ENCODE assay signal across 18 cellular contexts in genomic region chr20:8367679-8368078, GRCh38.
DNase-seq lines count a peak whose midpoint lies in the region; ATAC-seq and TF ChIP-seq lines count a peak whose summit lies in the region.
"Had no signal": no experiment of that assay in that cellular context is flagged by ENCODE, and none has a peak within 500 bp of the region (broad histone marks: within the 10 kb centered on the region; RNA-seq: fewer than 3 reads in every experiment).

No MANE protein-coding gene starts in this region.

- H3K27me3 ChIP-seq in BLaER1: no peaks in the 10 kb centered on the region
- no peaks in the 10 kb centered on the region for H3K27me3 ChIP-seq in ascending aorta

- no peak for TF ChIP-seq CTCF in WTC11 (IDR thresholded peaks at IDR 0.05)
- TF ChIP-seq CTCF in ascending aorta (IDR thresholded peaks at IDR 0.05): no peak

- POLR2A ChIA-PET in WTC11 (lab: Charles Lee): no interaction called here

- no peaks in the 10 kb centered on the region for H3K9me3 ChIP-seq in BLaER1
- H3K9me3 ChIP-seq in ascending aorta: no peaks in the 10 kb centered on the region

- no peaks in the 10 kb centered on the region for H3K36me3 Mint-ChIP-seq in WTC11
- H3K36me3 Mint-ChIP-seq in T-helper 2 cell treated with Interferon-gamma antibody and Interleukin-4, amounts not matched to agents 5 μg/mL and 100 μg/mL, for 36 hours (ENCODE audit: low read depth): no peaks in the 10 kb centered on the region

- ATAC-seq in WTC11 (no peak), GM21360 (IDR thresholded peaks at IDR 0.05; ENCODE audit: unreplicated experiment) (no peak)

- H3K36me3 ChIP-seq in BLaER1 (no peaks in the 10 kb centered on the region), ascending aorta (no peaks in the 10 kb centered on the region)

- H3K27ac Mint-ChIP-seq in WTC11: peak overlapping the region; percentile 43; the same call in 1 of the 2 replicates
- no peak overlapping the region for H3K27ac Mint-ChIP-seq in T-helper 2 cell treated with Interferon-gamma antibody and Interleukin-4, amounts not matched to agents 5 μg/mL and 100 μg/mL, for 36 hours
- H3K27ac Mint-ChIP-seq: HFFc6, IgD-negative memory B cell had no signal

- no peak overlapping the region for H3K4me3 Mint-ChIP-seq in WTC11
- H3K4me3 Mint-ChIP-seq in T-helper 2 cell treated with Interferon-gamma antibody and Interleukin-4, amounts not matched to agents 5 μg/mL and 100 μg/mL, for 36 hours: no peak overlapping the region
- H3K4me3 Mint-ChIP-seq: HFFc6, IgD-negative memory B cell had no signal

- peaks cover 27% of the 10 kb centered on the region; the same call in 1 of the 2 replicates for H4K20me1 ChIP-seq in BLaER1

- no peaks in the 10 kb centered on the region for H3K9me3 Mint-ChIP-seq in WTC11
- H3K9me3 Mint-ChIP-seq in T-helper 2 cell treated with Interferon-gamma antibody and Interleukin-4, amounts not matched to agents 5 μg/mL and 100 μg/mL, for 36 hours: no peaks in the 10 kb centered on the region
- H3K9me3 Mint-ChIP-seq: HFFc6 had no signal

- H3K4me1 ChIP-seq in BLaER1 (peaks cover 29% of the 10 kb centered on the region), ascending aorta (no peaks in the 10 kb centered on the region)

- no peak overlapping the region for H3K9ac ChIP-seq in BLaER1

- peak overlapping the region; percentile 13 for H3K4me2 ChIP-seq in BLaER1

- no peak overlapping the region for H3K4me3 ChIP-seq in BLaER1
- H3K4me3 ChIP-seq in ascending aorta: no peak overlapping the region
- H3K4me3 ChIP-seq: SK-N-MC had no signal

- DNase-seq in KG1 (lab: John Stamatoyannopoulos, UW) (peak; percentile 14), NOMO-1 treated with DMSO at 0.1 percent for 48 hours (lab: John Stamatoyannopoulos, UW; ENCODE audit: unreplicated experiment) (peak; percentile 75), WTC11 (ENCODE audit: low spot score) (no peak), ascending aorta (ENCODE audit: low spot score in 2 of 2) (no peak), cerebellar nuclear complex (lab: John Stamatoyannopoulos, UW) (no peak)
- DNase-seq in T-helper 2 cell treated with Interferon-gamma antibody and Interleukin-4, amounts not matched to agents 5 μg/mL and 100 μg/mL, for 36 hours (ENCODE audit: low spot score): no peak
- DNase-seq: DMS79, HFFc6, NCI-H1417 treated with DMSO at 0.1 percent for 48 hours, NCI-H187 treated with DMSO at 0.1 percent for 48 hours, NCI-H2227 treated with DMSO at 0.1 percent for 48 hours, NCI-H510A treated with DMSO at 0.1 percent for 48 hours, NCI-H82, SHP77 had no signal

- CTCF ChIA-PET in WTC11 (lab: Charles Lee): no interaction called here

- no peaks in the 10 kb centered on the region for H3K27me3 Mint-ChIP-seq in WTC11 (ENCODE audit: low read depth)
- peaks cover 25% of the 10 kb centered on the region for H3K27me3 Mint-ChIP-seq in T-helper 2 cell treated with Interferon-gamma antibody and Interleukin-4, amounts not matched to agents 5 μg/mL and 100 μg/mL, for 36 hours (ENCODE audit: low read depth)

- no peak overlapping the region for H3K27ac ChIP-seq in BLaER1
- no peak overlapping the region for H3K27ac ChIP-seq in ascending aorta
- H3K27ac ChIP-seq: SK-N-MC had no signal

- no peaks in the 10 kb centered on the region for H3K4me1 Mint-ChIP-seq in WTC11
- H3K4me1 Mint-ChIP-seq in T-helper 2 cell treated with Interferon-gamma antibody and Interleukin-4, amounts not matched to agents 5 μg/mL and 100 μg/mL, for 36 hours (ENCODE audit: low read depth): peaks cover 3% of the 10 kb centered on the region

- intact Hi-C loops in ascending aorta (cut with DNase I): no loop called here

TF ChIP-seq in WTC11, 78 proteins besides CTCF, POLR2A, EP300 and RAD21:
- no peak for TF ChIP-seq NFATC4 (CRISPR knock-in tag; IDR thresholded peaks at IDR 0.05)
TF ChIP-seq in WTC11: peak in this region for 0.

Comparison
In these comparisons a context has a peak if more than half of its experiments do, and no peak if none do; other contexts are left out.
1. DNase-seq: peak in KG1 (single experiment) and NOMO-1 treated with DMSO at 0.1 percent for 48 hours (single experiment); none in WTC11 (single experiment), ascending aorta (0 of 2), cerebellar nuclear complex (0 of 2) and T-helper 2 cell treated with Interferon-gamma antibody and Interleukin-4, amounts not matched to agents 5 μg/mL and 100 μg/mL, for 36 hours (single experiment).